Comparison of ENCODE assay signal across 24 cellular contexts in genomic region chr21:42623684-42624083, GRCh38.
"Had no signal": no experiment of that assay in that cellular context is flagged by ENCODE, and none has a peak within 500 bp of the region (broad histone marks: within the 10 kb centered on the region; RNA-seq: fewer than 3 reads in every experiment).

No MANE protein-coding gene starts in this region.

- H3K27ac Mint-ChIP-seq: activated naive CD4-positive, alpha-beta T cell treated with anti-CD3 and anti-CD28 coated beads, Interleukin-2, amount 10 ng/mL, durations not matched to agents 7 days and 5 days; activated naive CD8-positive, alpha-beta T cell treated with anti-CD3 and anti-CD28 coated beads, Interleukin-2, amount 50 U/mL, for 24 hours; dendritic cell treated with granulocyte-macrophage colony-stimulating factor and Interleukin-4, amounts not matched to agents 40 ng/mL and 50 ng/mL, for 4 days; stimulated activated memory B cell treated with anti-CD40 and anti-IgM and Interleukin-4, amounts not matched to agents 10 μg/mL and 1 μg/mL and 100 μg/mL, for 72 hours had no signal

- H3K4me1 Mint-ChIP-seq: activated naive CD4-positive, alpha-beta T cell treated with anti-CD3 and anti-CD28 coated beads, Interleukin-2, amount 10 ng/mL, durations not matched to agents 7 days and 5 days; activated naive CD8-positive, alpha-beta T cell treated with anti-CD3 and anti-CD28 coated beads, Interleukin-2, amount 50 U/mL, for 24 hours; stimulated activated memory B cell treated with anti-CD40 and anti-IgM and Interleukin-4, amounts not matched to agents 10 μg/mL and 1 μg/mL and 100 μg/mL, for 72 hours had no signal

- H3K9me3 Mint-ChIP-seq: activated naive CD4-positive, alpha-beta T cell treated with anti-CD3 and anti-CD28 coated beads, Interleukin-2, amount 10 ng/mL, durations not matched to agents 7 days and 5 days; activated naive CD8-positive, alpha-beta T cell treated with anti-CD3 and anti-CD28 coated beads, Interleukin-2, amount 50 U/mL, for 24 hours; activated T-cell treated with anti-CD3 and anti-CD28 coated beads, Interleukin-2, amount 50 U/mL, for 4 hours; dendritic cell treated with granulocyte-macrophage colony-stimulating factor and Interleukin-4, amounts not matched to agents 40 ng/mL and 50 ng/mL, for 4 days; naive thymus-derived CD4-positive, alpha-beta T cell; stimulated activated memory B cell treated with anti-CD40 and anti-IgM and Interleukin-4, amounts not matched to agents 10 μg/mL and 1 μg/mL and 100 μg/mL, for 72 hours had no signal

- H3K4me3 Mint-ChIP-seq: activated naive CD4-positive, alpha-beta T cell treated with anti-CD3 and anti-CD28 coated beads, Interleukin-2, amount 10 ng/mL, durations not matched to agents 7 days and 5 days; activated naive CD8-positive, alpha-beta T cell treated with anti-CD3 and anti-CD28 coated beads, Interleukin-2, amount 50 U/mL, for 24 hours; activated T-cell treated with anti-CD3 and anti-CD28 coated beads, Interleukin-2, amount 50 U/mL, for 4 hours; dendritic cell treated with granulocyte-macrophage colony-stimulating factor and Interleukin-4, amounts not matched to agents 40 ng/mL and 50 ng/mL, for 4 days; naive thymus-derived CD4-positive, alpha-beta T cell; stimulated activated memory B cell treated with anti-CD40 and anti-IgM and Interleukin-4, amounts not matched to agents 10 μg/mL and 1 μg/mL and 100 μg/mL, for 72 hours had no signal

- H3K36me3 Mint-ChIP-seq: activated naive CD4-positive, alpha-beta T cell treated with anti-CD3 and anti-CD28 coated beads, Interleukin-2, amount 10 ng/mL, durations not matched to agents 7 days and 5 days; naive thymus-derived CD4-positive, alpha-beta T cell; stimulated activated memory B cell treated with anti-CD40 and anti-IgM and Interleukin-4, amounts not matched to agents 10 μg/mL and 1 μg/mL and 100 μg/mL, for 72 hours had no signal

- H3K27ac ChIP-seq: cardiac muscle cell, left lung, psoas muscle, right atrium auricular region, skin epidermis, stomach, uterus had no signal

- H3K36me3 ChIP-seq: cardiac muscle cell, left lung, right atrium auricular region, stomach, transverse colon, uterus had no signal

- H3K9me3 ChIP-seq: left lung, psoas muscle, right atrium auricular region, stomach, transverse colon, uterus had no signal

- DNase-seq: activated CD4-positive, alpha-beta T cell treated with anti-CD3 and anti-CD28 coated beads for 4 hours; activated CD4-positive, alpha-beta T cell treated with anti-CD3 and anti-CD28 coated beads, Interleukin-2, amount 50 U/mL, for 48 hours; activated CD4-positive, CD25-positive, alpha-beta regulatory T cell; activated CD8-positive, alpha-beta memory T cell treated with anti-CD3 and anti-CD28 coated beads, Interleukin-2, amount 50 U/mL, for 48 hours; activated naive CD4-positive, alpha-beta T cell treated with anti-CD3 and anti-CD28 coated beads, Interleukin-2, amount 10 ng/mL, durations not matched to agents 7 days and 5 days; activated naive CD8-positive, alpha-beta T cell treated with anti-CD3 and anti-CD28 coated beads, Interleukin-2, amount 50 U/mL, for 24 hours; activated T-cell treated with anti-CD3 and anti-CD28 coated beads, Interleukin-2, amount 50 U/mL, for 4 hours; effector CD4-positive, alpha-beta T cell; erythroblast; foreskin fibroblast; left lung; naive thymus-derived CD4-positive, alpha-beta T cell; psoas muscle; stimulated activated CD4-positive, alpha-beta T cell treated with anti-CD3 and anti-CD28 coated beads, Interleukin-2, amount 100 ng/mL, for 24 hours; stomach; T1000 had no signal

- H3K4me3 ChIP-seq: cardiac muscle cell, left lung, lung, psoas muscle, right atrium auricular region, skin epidermis, stomach, transverse colon, uterus had no signal

- H3K27me3 Mint-ChIP-seq: activated naive CD8-positive, alpha-beta T cell treated with anti-CD3 and anti-CD28 coated beads, Interleukin-2, amount 50 U/mL, for 24 hours had no signal

- H3K27me3 ChIP-seq: cardiac muscle cell, right atrium auricular region, uterus had no signal

- H3K4me1 ChIP-seq: left lung, psoas muscle, uterus had no signal
